In genomic region chr2:88127638-88127887, GRCh38 we compare ENCODE assay signal across 33 cellular contexts. TPM values are rescaled to one million over a fixed set of nuclear protein-coding genes. Genes with fewer than 3 reads are reported as not detected.
DNase-seq lines count a peak whose midpoint lies in the region; ATAC-seq, FAIRE-seq and TF ChIP-seq lines count a peak whose summit lies in the region.
"Had no signal": no experiment of that assay in that cellular context is flagged by ENCODE, and none has a peak within 500 bp of the region (broad histone marks: within the 10 kb centered on the region; RNA-seq: fewer than 3 reads in every experiment).

No MANE protein-coding gene starts in this region.

- H3K36me3 Mint-ChIP-seq in Caco-2 (ENCODE audit: insufficient read depth, unreplicated experiment): peaks cover 12% of the 10 kb centered on the region
- H3K36me3 Mint-ChIP-seq: CD14-positive monocyte had no signal

- TF ChIP-seq CTCF in Caco-2 (IDR thresholded peaks at IDR 0.05; ENCODE audit: insufficient read depth in 1 of 2, low read depth in 1 of 2, low read length in 1 of 2, severe bottlenecking in 1 of 2, unreplicated experiment in 1 of 2): no peak
- no peak for TF ChIP-seq CTCF in hepatocyte (IDR thresholded peaks at IDR 0.05; ENCODE audit: poor library complexity)
- TF ChIP-seq CTCF in right lobe of liver (IDR thresholded peaks at IDR 0.05): no peak

- FAIRE-seq in small intestine (lab: Jason Lieb, UNC): no peak
- FAIRE-seq: GM12892, GM19239, K562 had no signal

- H3K9me3 Mint-ChIP-seq in Caco-2 (ENCODE audit: unreplicated experiment): no peaks in the 10 kb centered on the region
- H3K9me3 Mint-ChIP-seq: CD14-positive monocyte; CD8-positive, alpha-beta memory T cell had no signal

- no peaks in the 10 kb centered on the region for H3K9me2 ChIP-seq in hepatocyte (replicated peaks; ENCODE audit: insufficient read depth)

- H3K4me3 Mint-ChIP-seq in Caco-2 (ENCODE audit: unreplicated experiment): peak overlapping the region; percentile 58
- H3K4me3 Mint-ChIP-seq: CD14-positive monocyte; CD8-positive, alpha-beta memory T cell had no signal

- H3K9me3 ChIP-seq in Caco-2 (no peaks in the 10 kb centered on the region), hepatocyte (ENCODE audit: low read depth) (no peaks in the 10 kb centered on the region), right lobe of liver (no peaks in the 10 kb centered on the region), small intestine (ENCODE audit: control insufficient read depth, low read depth) (no peaks in the 10 kb centered on the region)
- no peaks in the 10 kb centered on the region for H3K9me3 ChIP-seq in effector memory CD4-positive, alpha-beta T cell (ENCODE audit: control insufficient read depth, low read length)
- H3K9me3 ChIP-seq: BE2C, SJSA1 had no signal

- H3K36me3 ChIP-seq in Caco-2 (ENCODE audit: control insufficient read depth, insufficient read depth, low read length): peaks cover 9% of the 10 kb centered on the region
- H3K36me3 ChIP-seq in hepatocyte (replicated peaks; ENCODE audit: insufficient read depth, low read depth): no peaks in the 10 kb centered on the region
- H3K36me3 ChIP-seq in right lobe of liver: peaks cover 0 to 20% (median 0%) of the 10 kb centered on the region in 4 donors
- H3K36me3 ChIP-seq in small intestine (ENCODE audit: control insufficient read depth in 2 of 2, insufficient read depth in 2 of 2, low read length in 2 of 2): peaks cover 0 to 10% of the 10 kb centered on the region in 2 donors
- H3K36me3 ChIP-seq in effector memory CD4-positive, alpha-beta T cell (ENCODE audit: control insufficient read depth, insufficient read depth, low read length): no peaks in the 10 kb centered on the region
- H3K36me3 ChIP-seq: BE2C, SJSA1 had no signal

- H3K4me3 ChIP-seq in Caco-2 (ENCODE audit: low read depth, low read length): peak overlapping the region; percentile 40
- H3K4me3 ChIP-seq in hepatocyte: no peak overlapping the region
- peak overlapping the region; percentile 42 to 71 (median 67) for H3K4me3 ChIP-seq in right lobe of liver
- H3K4me3 ChIP-seq in small intestine (ENCODE audit: low read depth in 1 of 2, low read length in 2 of 2): peak overlapping the region in 1 of 2 donors; percentile 77
- no peak overlapping the region for H3K4me3 ChIP-seq in effector memory CD4-positive, alpha-beta T cell (ENCODE audit: insufficient read depth, low read depth, low read length, poor library complexity, severe bottlenecking)
- H3K4me3 ChIP-seq: K562, PC-9, SJSA1 had no signal

- peaks cover 58% of the 10 kb centered on the region for H3K4me1 Mint-ChIP-seq in Caco-2 (ENCODE audit: low read depth, unreplicated experiment)
- H3K4me1 Mint-ChIP-seq: CD14-positive monocyte; CD8-positive, alpha-beta memory T cell had no signal

- POLR2A ChIA-PET in Caco-2 (lab: Charles Lee): interaction anchor here (0.8 kb wide), 1 partner anchor 11 kb away, joined by 3 read pairs; no protein-coding TSS in a partner anchor

- H3K79me2 ChIP-seq in hepatocyte: peaks cover 2% of the 10 kb centered on the region

- 58% methylated on average over 1 of the region's 1 CpG for WGBS in hepatocyte (ENCODE audit: low lambda C conversion rate, missing lambda C conversion rate)
- WGBS in right lobe of liver (ENCODE audit: insufficient coverage, low coverage, low lambda C conversion rate, missing lambda C conversion rate): 6% methylated on average over 1 of the region's 1 CpG
- 4 to 33% (median 29%) methylated on average over 1 of the region's 1 CpG for WGBS in small intestine, 3 donors

- H3K27ac ChIP-seq in hepatocyte: peak overlapping the region; percentile 91
- peak overlapping the region; percentile 71 to 80 (median 72) for H3K27ac ChIP-seq in right lobe of liver
- peak overlapping the region; percentile 86 to 90 for H3K27ac ChIP-seq in small intestine (ENCODE audit: low read depth in 1 of 2, low read length in 1 of 2)
- no peak overlapping the region for H3K27ac ChIP-seq in effector memory CD4-positive, alpha-beta T cell (ENCODE audit: insufficient read depth, low read length, poor library complexity, severe bottlenecking)
- H3K27ac ChIP-seq: 22Rv1, PC-9, SJSA1 had no signal

- CTCF ChIA-PET in Caco-2 (lab: Charles Lee): interaction anchor here (0.9 to 1.4 kb wide), 3 partner anchors 11 to 67 kb away, joined by 3 to 13 read pairs (median 3); no protein-coding TSS in a partner anchor

- H3K27me3 ChIP-seq in Caco-2 (replicated peaks; ENCODE audit: control insufficient read depth, insufficient read depth, low read length) (no peaks in the 10 kb centered on the region), hepatocyte (no peaks in the 10 kb centered on the region), right lobe of liver (no peaks in the 10 kb centered on the region), small intestine (ENCODE audit: control insufficient read depth in 2 of 2, insufficient read depth in 2 of 2, low read length in 2 of 2) (no peaks in the 10 kb centered on the region)
- H3K27me3 ChIP-seq in effector memory CD4-positive, alpha-beta T cell (replicated peaks; ENCODE audit: control insufficient read depth, insufficient read depth, low read length, poor library complexity, severe bottlenecking): no peaks in the 10 kb centered on the region
- H3K27me3 ChIP-seq: BE2C, SJSA1 had no signal

- H3K27ac Mint-ChIP-seq in Caco-2 (ENCODE audit: unreplicated experiment): peak overlapping the region; percentile 69
- H3K27ac Mint-ChIP-seq: CD14-positive monocyte; CD8-positive, alpha-beta memory T cell had no signal

- H3K4me2 ChIP-seq in hepatocyte: peak overlapping the region; percentile 71
- H3K4me2 ChIP-seq: PC-9 had no signal

- DNase-seq in Caco-2: no peak
- no peak for DNase-seq in hepatocyte (ENCODE audit: low spot score)
- no peak for DNase-seq in right lobe of liver
- peak; percentile 74 for DNase-seq in small intestine
- no peak for DNase-seq in NCI-H2107 treated with DMSO at 0.1 percent for 48 hours (lab: John Stamatoyannopoulos, UW; ENCODE audit: unreplicated experiment)
- DNase-seq in activated T-cell treated with anti-CD3 and anti-CD28 coated beads, Interleukin-2, amount 50 U/mL, for 48 hours: no peak
- no peak for DNase-seq in effector memory CD4-positive, alpha-beta T cell
- DNase-seq: BE2C; Calu3; CD8-positive, alpha-beta memory T cell; DMS79 treated with DMSO at 0.1 percent for 48 hours; Kasumi-1; NCI-H1092 treated with DMSO at 0.1 percent for 48 hours; NCI-H1436; NCI-H1930; NCI-H2107; NCI-H446 treated with DMSO at 0.1 percent for 48 hours; NCI-H526; NCI-H82; NK-92 treated with Interleukin-12 subunit alpha and Interleukin-12 subunit beta, amount 100 ng/mL, for 24 hours; PC-9; Right ventricle myocardium superior; RPMI8226 had no signal

- TF ChIP-seq POLR2A in right lobe of liver (IDR thresholded peaks at IDR 0.05) (no peak), GM18505 (IDR thresholded peaks at IDR 0.05; ENCODE audit: borderline replicate concordance, extremely low read depth, insufficient read depth, insufficient read length) (no peak)

- intact Hi-C loops in Caco-2 (cut with micrococcal nuclease; ENCODE audit: unreplicated experiment) (no loop called here), right lobe of liver (cut with DNase I) (no loop called here)

- H3K4me1 ChIP-seq in Caco-2: peaks cover 57% of the 10 kb centered on the region
- H3K4me1 ChIP-seq in hepatocyte (ENCODE audit: insufficient read depth): peaks cover 35% of the 10 kb centered on the region
- H3K4me1 ChIP-seq in right lobe of liver: peaks cover 0 to 44% (median 16%) of the 10 kb centered on the region in 4 donors
- peaks cover 0 to 14% of the 10 kb centered on the region in 2 donors for H3K4me1 ChIP-seq in small intestine (ENCODE audit: control insufficient read depth in 2 of 2, insufficient read depth in 1 of 2, low read depth in 1 of 2, low read length in 1 of 2)
- H3K4me1 ChIP-seq in effector memory CD4-positive, alpha-beta T cell (ENCODE audit: control insufficient read depth, insufficient read depth, low read length, poor library complexity, severe bottlenecking): no peaks in the 10 kb centered on the region
- H3K4me1 ChIP-seq: BE2C, SJSA1 had no signal

- peaks cover 5% of the 10 kb centered on the region for H4K20me1 ChIP-seq in hepatocyte (ENCODE audit: insufficient read depth, poor library complexity, severe bottlenecking)

- no peaks in the 10 kb centered on the region for H3K27me3 Mint-ChIP-seq in Caco-2 (ENCODE audit: insufficient read depth, unreplicated experiment)

- TSS peak; percentile 93 for BruUV-seq in Caco-2 (replicated peaks; lab: Mats Ljungman, UMichigan)

- H2AFZ ChIP-seq in hepatocyte: no peak overlapping the region
- H2AFZ ChIP-seq: PC-9 had no signal

- ATAC-seq in right lobe of liver (peak; percentile 7 to 24 (median 16)), GM18505 (IDR thresholded peaks at IDR 0.05; ENCODE audit: unreplicated experiment) (no peak)
- ATAC-seq: K562 had no signal

RNA-seq across cellular contexts. Expression of gene FABP1, which starts 0.3 kb away (rescaled TPM):
- 41.0 and 44.5 TPM in 2 replicates for total RNA-seq in Caco-2 (2022)
- 165 and 244 TPM in 2 replicates for total RNA-seq in hepatocyte
- polyA plus RNA-seq in hepatocyte: 763 and 780 TPM in 2 replicates
- 1,000 to 10,000 TPM in 3 of 6 experiments, 100 to 1,000 TPM in 3; 326 to 1,933 (median 908) TPM for total RNA-seq in right lobe of liver
- polyA plus RNA-seq in small intestine: over 10,000 TPM in 2 of 3 donors, 1,000 to 10,000 TPM in 1; 3,082 to 23,034 (median 10,168) TPM
- total RNA-seq: Calu3; CD8-positive, alpha-beta memory T cell; H4; HT1080; M059J; PC-9; Right ventricle myocardium superior; SJSA1 had no signal
- polyA plus RNA-seq: CD14-positive monocyte; CD8-positive, alpha-beta memory T cell; K562 had no signal

RNA-seq across cellular contexts. Expression of gene THNSL2, which starts 42.6 kb away (rescaled TPM):
- total RNA-seq in Caco-2 (2022) (20.0 and 23.0 TPM in 2 replicates), hepatocyte (4.8 and 7.1 TPM in 2 replicates), right lobe of liver (10 to 100 TPM; 21.2 to 69.9 (median 29.7) TPM)
- polyA plus RNA-seq in hepatocyte (3.7 and 7.1 TPM in 2 replicates), small intestine (10 to 100 TPM; 17.2 to 40.5 (median 25.7) TPM)
- total RNA-seq: H4, HT1080, K562, M059J had no signal
- polyA plus RNA-seq: CD8-positive, alpha-beta memory T cell; K562 had no signal

RNA-seq across cellular contexts. Expression of gene SMYD1, which starts 59.9 kb away (rescaled TPM):
- total RNA-seq in Caco-2 (2022) (not detected in 2 replicates), hepatocyte (not detected in 2 replicates), right lobe of liver (not detected)
- polyA plus RNA-seq in hepatocyte (0.10 TPM in 1 of 2 replicates, not detected in the other), small intestine (1 to 10 TPM in 1 of 3 donors, under 1 TPM in 1, not detected in 1; 0.34 to 1.6 TPM)
- total RNA-seq: Calu3; CD8-positive, alpha-beta memory T cell; H4; HT1080; K562; M059J; PC-9; SJSA1 had no signal
- polyA plus RNA-seq: CD14-positive monocyte; CD8-positive, alpha-beta memory T cell; K562 had no signal

Comparison
In these comparisons a context has a peak if more than half of its experiments do, and no peak if none do; other contexts are left out.
1. H3K4me3 ChIP-seq: peak in Caco-2 (single experiment) and right lobe of liver (3 of 3); none in hepatocyte (single experiment) and effector memory CD4-positive, alpha-beta T cell (single experiment).